ENCODE assay signal across 23 cellular contexts in genomic region chr5:42059778-42060464, GRCh38.
A peak's percentile ranks its signal among the peaks of the same experiment; 100 is the strongest.
DNase-seq lines count a peak whose midpoint lies in the region; ATAC-seq, FAIRE-seq and TF ChIP-seq lines count a peak whose summit lies in the region.
"Had no signal": no experiment of that assay in that cellular context is flagged by ENCODE, and none has a peak within 500 bp of the region (broad histone marks: within the 10 kb centered on the region; RNA-seq: fewer than 3 reads in every experiment).

No MANE protein-coding gene starts in this region.

- DNase-seq in SK-N-SH, result no peak
- DNase-seq in astrocyte (ENCODE audit: low read depth), result no peak
- no peak for DNase-seq in mesenchymal stem cell
- no peak for DNase-seq in stimulated activated naive CD4-positive, alpha-beta T cell (lab: John Stamatoyannopoulos, UW)
- no peak for DNase-seq in HAP-1 (ENCODE audit: low spot score in 2 of 2)
- no peak for DNase-seq in SW480 (ENCODE audit: low spot score)
- DNase-seq: 8988T, ACHN, Calu3, DND-41, H9, HFFc6, KBM-7, MG63, NCI-H2029 treated with DMSO at 0.1 percent for 48 hours, NCI-H2227 treated with DMSO at 0.1 percent for 48 hours, NCI-H526 treated with DMSO at 0.1 percent for 48 hours, OCI-M1, Peyer's patch, SHP77 treated with DMSO at 0.1 percent for 48 hours had no signal

- H3K4me3 Mint-ChIP-seq in astrocyte (ENCODE audit: unreplicated experiment), result no peak overlapping the region
- no peak overlapping the region for H3K4me3 Mint-ChIP-seq in stimulated activated memory B cell treated with anti-CD40 and anti-IgM and Interleukin-4, amounts not matched to agents 10 μg/mL and 1 μg/mL and 100 μg/mL, for 72 hours
- H3K4me3 Mint-ChIP-seq: H9 had no signal

- POLR2A ChIA-PET in SK-N-SH (lab: Yijun Ruan, JAX), result no interaction called here

- CTCF ChIA-PET in SK-N-SH (lab: Yijun Ruan, JAX), result interaction anchor here (6.7 kb wide), 1 partner anchor 204 kb away, joined by 126 read pairs; no protein-coding TSS in a partner anchor

- H3K9me3 Mint-ChIP-seq in astrocyte (ENCODE audit: unreplicated experiment), result no peaks in the 10 kb centered on the region
- no peaks in the 10 kb centered on the region for H3K9me3 Mint-ChIP-seq in stimulated activated memory B cell treated with anti-CD40 and anti-IgM and Interleukin-4, amounts not matched to agents 10 μg/mL and 1 μg/mL and 100 μg/mL, for 72 hours
- H3K9me3 Mint-ChIP-seq: H9, HFFc6 had no signal

- no peak overlapping the region for H3K27ac ChIP-seq in SK-N-SH (ENCODE audit: low read depth in 2 of 2, low read length in 1 of 2)
- H3K27ac ChIP-seq in astrocyte (ENCODE audit: low read depth, low read length), result no peak overlapping the region
- no peak overlapping the region for H3K27ac ChIP-seq in mesenchymal stem cell (ENCODE audit: low read length, poor library complexity, severe bottlenecking)
- H3K27ac ChIP-seq: Peyer's patch had no signal

- H3K79me2 ChIP-seq in SK-N-SH (ENCODE audit: insufficient read depth) (no peaks in the 10 kb centered on the region), astrocyte (ENCODE audit: insufficient read depth, low read length) (no peaks in the 10 kb centered on the region)

- H4K20me1 ChIP-seq in SK-N-SH (ENCODE audit: insufficient read depth) (no peaks in the 10 kb centered on the region), astrocyte (ENCODE audit: insufficient read depth, low read length) (no peaks in the 10 kb centered on the region)

- no peak for ATAC-seq in SK-N-SH treated with all-trans-retinoic acid at 6 μM for 48 hours
- peak; percentile 24 for ATAC-seq in stimulated activated memory B cell treated with anti-CD40 and anti-IgM and Interleukin-4, amounts not matched to agents 10 μg/mL and 1 μg/mL and 100 μg/mL, for 72 hours

- H3K27ac Mint-ChIP-seq in astrocyte (ENCODE audit: unreplicated experiment), result peak overlapping the region; percentile 62
- no peak overlapping the region for H3K27ac Mint-ChIP-seq in stimulated activated memory B cell treated with anti-CD40 and anti-IgM and Interleukin-4, amounts not matched to agents 10 μg/mL and 1 μg/mL and 100 μg/mL, for 72 hours
- H3K27ac Mint-ChIP-seq: H9, HFFc6 had no signal

- H3K18ac ChIP-seq in mesenchymal stem cell (ENCODE audit: low read depth in 1 of 2, low read length in 2 of 2), result no peak overlapping the region

- H3F3A ChIP-seq in SK-N-SH (replicated peaks; ENCODE audit: insufficient read depth), result no peaks in the 10 kb centered on the region

- WGBS in SK-N-SH (ENCODE audit: low lambda C conversion rate), result 7% methylated on average over 16 of the region's 16 CpGs
- 94% methylated on average over 16 of the region's 16 CpGs for WGBS in mesenchymal stem cell

- H3K27me3 Mint-ChIP-seq in astrocyte (ENCODE audit: low read depth, unreplicated experiment), result no peaks in the 10 kb centered on the region
- H3K27me3 Mint-ChIP-seq in stimulated activated memory B cell treated with anti-CD40 and anti-IgM and Interleukin-4, amounts not matched to agents 10 μg/mL and 1 μg/mL and 100 μg/mL, for 72 hours, result no peaks in the 10 kb centered on the region

- no peak overlapping the region for H3K23ac ChIP-seq in mesenchymal stem cell (ENCODE audit: low read length in 2 of 2)

- no peaks in the 10 kb centered on the region for H3K9me2 ChIP-seq in SK-N-SH

- no peaks in the 10 kb centered on the region for H3K4me1 Mint-ChIP-seq in astrocyte (ENCODE audit: low read depth, unreplicated experiment)
- H3K4me1 Mint-ChIP-seq in stimulated activated memory B cell treated with anti-CD40 and anti-IgM and Interleukin-4, amounts not matched to agents 10 μg/mL and 1 μg/mL and 100 μg/mL, for 72 hours, result no peaks in the 10 kb centered on the region

- TF ChIP-seq EP300 in SK-N-SH (IDR thresholded peaks at IDR 0.05; ENCODE audit: borderline replicate concordance in 1 of 2, low read depth in 1 of 2, low read length in 1 of 2), result no peak

- no peak overlapping the region for H2AK5ac ChIP-seq in mesenchymal stem cell (ENCODE audit: low read length, severe bottlenecking)

- H3K27me3 ChIP-seq in SK-N-SH (ENCODE audit: insufficient read depth), result no peaks in the 10 kb centered on the region; the same call in 1 of the 2 replicates
- no peaks in the 10 kb centered on the region for H3K27me3 ChIP-seq in astrocyte (ENCODE audit: insufficient read depth, low read length)
- no peaks in the 10 kb centered on the region for H3K27me3 ChIP-seq in mesenchymal stem cell (ENCODE audit: control insufficient read depth in 1 of 2, insufficient read depth in 1 of 2, low read length in 2 of 2)
- no peaks in the 10 kb centered on the region for H3K27me3 ChIP-seq in HAP-1 (ENCODE audit: low read depth)
- H3K27me3 ChIP-seq: MG63, Peyer's patch had no signal

- H3K36me3 ChIP-seq in SK-N-SH (replicated peaks in 1 of 2; ENCODE audit: control insufficient read depth in 1 of 2, insufficient read depth in 2 of 2, low read length in 1 of 2) (no peaks in the 10 kb centered on the region), astrocyte (ENCODE audit: insufficient read depth, low read length) (no peaks in the 10 kb centered on the region), mesenchymal stem cell (ENCODE audit: control insufficient read depth in 1 of 2, insufficient read depth in 2 of 2, low read depth in 1 of 2, low read length in 2 of 2) (no peaks in the 10 kb centered on the region), HAP-1 (replicated peaks) (no peaks in the 10 kb centered on the region)
- H3K36me3 ChIP-seq: MG63, Peyer's patch had no signal

- no peak for TF ChIP-seq RAD21 in SK-N-SH (IDR thresholded peaks at IDR 0.05; ENCODE audit: low read length)

- H3K4me1 ChIP-seq in SK-N-SH (ENCODE audit: control insufficient read depth in 1 of 2, insufficient read depth in 2 of 2, low read depth in 1 of 2, low read length in 1 of 2), result no peaks in the 10 kb centered on the region; a peak in 1 of 4 replicates
- H3K4me1 ChIP-seq in astrocyte (ENCODE audit: insufficient read depth, low read length), result no peaks in the 10 kb centered on the region
- no peaks in the 10 kb centered on the region for H3K4me1 ChIP-seq in mesenchymal stem cell (ENCODE audit: control insufficient read depth, insufficient read depth, low read depth, low read length)
- no peaks in the 10 kb centered on the region for H3K4me1 ChIP-seq in HAP-1
- H3K4me1 ChIP-seq: Peyer's patch had no signal

- H2AFZ ChIP-seq in SK-N-SH (ENCODE audit: low read depth) (no peak overlapping the region), astrocyte (ENCODE audit: low read depth, low read length) (no peak overlapping the region), mesenchymal stem cell (ENCODE audit: low read depth, low read length) (no peak overlapping the region)

- H2BK15ac ChIP-seq in mesenchymal stem cell (ENCODE audit: low read depth, poor library complexity, severe bottlenecking), result no peak overlapping the region

- H3K4me2 ChIP-seq in SK-N-SH (peak overlapping the region; percentile 11; the same call in 1 of the 2 replicates), astrocyte (ENCODE audit: low read length) (no peak overlapping the region), mesenchymal stem cell (ENCODE audit: low read length, poor library complexity, severe bottlenecking) (no peak overlapping the region)

- H3K4me3 ChIP-seq in SK-N-SH (ENCODE audit: low read depth in 2 of 2, low read length in 1 of 2) (no peak overlapping the region), astrocyte (ENCODE audit: insufficient read depth, low read depth, low read length) (no peak overlapping the region), mesenchymal stem cell (ENCODE audit: insufficient read depth in 1 of 2, low read depth in 1 of 2, low read length in 2 of 2) (no peak overlapping the region), HAP-1 (no peak overlapping the region)
- H3K4me3 ChIP-seq: MG63, Peyer's patch had no signal

- H3K36me3 Mint-ChIP-seq in astrocyte (ENCODE audit: low read depth, unreplicated experiment), result no peaks in the 10 kb centered on the region
- no peaks in the 10 kb centered on the region for H3K36me3 Mint-ChIP-seq in stimulated activated memory B cell treated with anti-CD40 and anti-IgM and Interleukin-4, amounts not matched to agents 10 μg/mL and 1 μg/mL and 100 μg/mL, for 72 hours

- H3K9me3 ChIP-seq in SK-N-SH, result no peaks in the 10 kb centered on the region
- H3K9me3 ChIP-seq in astrocyte (ENCODE audit: insufficient read depth, low read depth, low read length), result no peaks in the 10 kb centered on the region
- H3K9me3 ChIP-seq in mesenchymal stem cell (ENCODE audit: control insufficient read depth, low read length), result no peaks in the 10 kb centered on the region
- H3K9me3 ChIP-seq in HAP-1, result no peaks in the 10 kb centered on the region
- H3K9me3 ChIP-seq: MG63, Peyer's patch had no signal

- no peak overlapping the region for H3K14ac ChIP-seq in mesenchymal stem cell (ENCODE audit: low read length in 2 of 2)

- in situ Hi-C loops in HAP-1 (cut with MboI; ENCODE audit: low sequenced_read_pairs), result loop anchor here (10.0 kb wide), 1 partner anchor 205 kb away; no protein-coding TSS in a partner anchor

- no peak overlapping the region for H2BK5ac ChIP-seq in mesenchymal stem cell (ENCODE audit: low read depth, low read length, poor library complexity, severe bottlenecking)

- H4K91ac ChIP-seq in mesenchymal stem cell (ENCODE audit: low read length), result no peak overlapping the region

- no peak overlapping the region for H3K4ac ChIP-seq in mesenchymal stem cell (ENCODE audit: low read depth in 1 of 2, low read length in 2 of 2)

- no peak overlapping the region for H2BK12ac ChIP-seq in mesenchymal stem cell (ENCODE audit: low read length in 2 of 2)

- H3K79me1 ChIP-seq in mesenchymal stem cell (replicated peaks; ENCODE audit: low read length, poor library complexity, severe bottlenecking), result no peaks in the 10 kb centered on the region

- no peak for FAIRE-seq in astrocyte (lab: Jason Lieb, UNC)
- FAIRE-seq: GM12892 had no signal

- no peak overlapping the region for H4K8ac ChIP-seq in mesenchymal stem cell (ENCODE audit: low read length)

- H2BK120ac ChIP-seq in mesenchymal stem cell (ENCODE audit: low read depth, low read length), result no peak overlapping the region

- H3K9ac ChIP-seq in SK-N-SH, result no peak overlapping the region
- no peak overlapping the region for H3K9ac ChIP-seq in astrocyte (ENCODE audit: low read length)
- H3K9ac ChIP-seq in mesenchymal stem cell (ENCODE audit: low read length), result peak overlapping the region; percentile 48

- TF ChIP-seq CTCF in SK-N-SH (IDR thresholded peaks at IDR 0.05), result no peak
- TF ChIP-seq CTCF in astrocyte (IDR thresholded peaks at IDR 0.05; ENCODE audit: insufficient read depth, low read depth, low read length), result no peak

TF ChIP-seq in SK-N-SH, 30 proteins besides CTCF, POLR2A, EP300 and RAD21 (continues in another document):
- TF ChIP-seq ELF1 (IDR thresholded peaks at IDR 0.05) (no peak), POLR2AphosphoS5 (IDR thresholded peaks at IDR 0.05; ENCODE audit: low read depth, low read length) (no peak), RFX5 (IDR thresholded peaks at IDR 0.05; ENCODE audit: low read length) (no peak)

TF ChIP-seq in SK-N-SH treated with all-trans-retinoic acid at 6 μM for 48 hours, 23 proteins besides CTCF, POLR2A, EP300 and RAD21 (continues in another document):
- no peak for TF ChIP-seq ARNTL (CRISPR knock-in tag; IDR thresholded peaks at IDR 0.05; ENCODE audit: borderline replicate concordance, low read depth)
- TF ChIP-seq ZNF70 (CRISPR knock-in tag; IDR thresholded peaks at IDR 0.05), result no peak
